1 cellular context compared by ENCODE assay signal in genomic region chr2:63588385-63589147, GRCh38.
TF ChIP-seq lines count a peak whose summit lies in the region.

MDH1 (plus strand) TSS chr2:63588963; CDS start chr2:63589044, 81 bp downstream.
WDPCP (minus strand) TSS chr2:63588477; CDS start chr2:63588271, 206 bp downstream.

TF ChIP-seq in GM23338, 12 proteins besides CTCF, POLR2A, EP300 and RAD21 (continued from another document):
- TF ChIP-seq, protein P1, sequence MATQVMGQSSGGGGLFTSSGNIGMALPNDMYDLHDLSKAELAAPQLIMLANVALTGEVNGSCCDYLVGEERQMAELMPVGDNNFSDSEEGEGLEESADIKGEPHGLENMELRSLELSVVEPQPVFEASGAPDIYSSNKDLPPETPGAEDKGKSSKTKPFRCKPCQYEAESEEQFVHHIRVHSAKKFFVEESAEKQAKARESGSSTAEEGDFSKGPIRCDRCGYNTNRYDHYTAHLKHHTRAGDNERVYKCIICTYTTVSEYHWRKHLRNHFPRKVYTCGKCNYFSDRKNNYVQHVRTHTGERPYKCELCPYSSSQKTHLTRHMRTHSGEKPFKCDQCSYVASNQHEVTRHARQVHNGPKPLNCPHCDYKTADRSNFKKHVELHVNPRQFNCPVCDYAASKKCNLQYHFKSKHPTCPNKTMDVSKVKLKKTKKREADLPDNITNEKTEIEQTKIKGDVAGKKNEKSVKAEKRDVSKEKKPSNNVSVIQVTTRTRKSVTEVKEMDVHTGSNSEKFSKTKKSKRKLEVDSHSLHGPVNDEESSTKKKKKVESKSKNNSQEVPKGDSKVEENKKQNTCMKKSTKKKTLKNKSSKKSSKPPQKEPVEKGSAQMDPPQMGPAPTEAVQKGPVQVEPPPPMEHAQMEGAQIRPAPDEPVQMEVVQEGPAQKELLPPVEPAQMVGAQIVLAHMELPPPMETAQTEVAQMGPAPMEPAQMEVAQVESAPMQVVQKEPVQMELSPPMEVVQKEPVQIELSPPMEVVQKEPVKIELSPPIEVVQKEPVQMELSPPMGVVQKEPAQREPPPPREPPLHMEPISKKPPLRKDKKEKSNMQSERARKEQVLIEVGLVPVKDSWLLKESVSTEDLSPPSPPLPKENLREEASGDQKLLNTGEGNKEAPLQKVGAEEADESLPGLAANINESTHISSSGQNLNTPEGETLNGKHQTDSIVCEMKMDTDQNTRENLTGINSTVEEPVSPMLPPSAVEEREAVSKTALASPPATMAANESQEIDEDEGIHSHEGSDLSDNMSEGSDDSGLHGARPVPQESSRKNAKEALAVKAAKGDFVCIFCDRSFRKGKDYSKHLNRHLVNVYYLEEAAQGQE (IDR thresholded peaks at IDR 0.05; ENCODE audit: unreplicated experiment) = no peak
- no peak for TF ChIP-seq ZNF331 (CRISPR knock-in tag; IDR thresholded peaks at IDR 0.05; ENCODE audit: low read depth)
TF ChIP-seq in GM23338: peak in this region for 4.
